Comparison of ENCODE assay signal across 32 cellular contexts in the genomic region with DNA sequence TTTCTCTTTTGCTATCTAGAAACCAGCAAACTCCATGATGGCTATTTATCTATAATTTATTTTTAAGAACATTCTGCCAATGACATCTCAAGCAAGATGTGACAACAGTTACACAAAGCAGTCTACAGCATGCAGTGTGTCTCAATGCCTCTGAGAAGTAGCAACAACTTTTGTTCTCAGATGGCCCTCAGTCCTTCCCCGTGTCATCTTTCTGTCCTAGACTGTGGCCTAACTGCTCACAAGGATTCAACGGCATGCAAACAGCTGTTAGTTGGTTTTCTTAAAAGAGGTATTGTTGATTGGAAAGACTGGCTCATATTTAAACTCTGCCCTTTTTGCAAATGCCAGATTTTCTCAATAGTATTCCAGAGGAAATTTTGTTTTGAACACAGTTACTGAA. TPM values are rescaled to one million over a fixed set of nuclear protein-coding genes. Genes with fewer than 3 reads are reported as not detected.
"Had no signal": no experiment of that assay in that cellular context is flagged by ENCODE, and none has a peak within 500 bp of the region (broad histone marks: within the 10 kb centered on the region; RNA-seq: fewer than 3 reads in every experiment).

No MANE protein-coding gene starts in this region.

- DNase-seq: activated CD4-positive, alpha-beta memory T cell treated with anti-CD3 and anti-CD28 coated beads, Interleukin-2, amount 10 ng/mL, durations not matched to agents 7 days and 5 days; activated CD4-positive, alpha-beta T cell treated with anti-CD3 and anti-CD28 coated beads for 1 hour; activated CD4-positive, alpha-beta T cell treated with anti-CD3 and anti-CD28 coated beads for 48 hours; activated CD4-positive, CD25-positive, alpha-beta regulatory T cell; activated CD8-positive, alpha-beta memory T cell treated with anti-CD3 and anti-CD28 coated beads for 24 hours; activated CD8-positive, alpha-beta memory T cell treated with anti-CD3 and anti-CD28 coated beads, Interleukin-2, amount 10 ng/mL, durations not matched to agents 7 days and 5 days; activated CD8-positive, alpha-beta memory T cell treated with anti-CD3 and anti-CD28 coated beads, Interleukin-2, amount 50 U/mL, for 48 hours; activated effector memory CD4-positive, alpha-beta T cell treated with Interleukin-2 at 50 U/mL for 16 hours; activated naive CD4-positive, alpha-beta T cell treated with anti-CD3 and anti-CD28 coated beads, Interleukin-2, amount 10 ng/mL, durations not matched to agents 7 days and 5 days; activated naive CD8-positive, alpha-beta T cell treated with anti-CD3 and anti-CD28 coated beads, Interleukin-2, amount 50 U/mL, for 24 hours; activated T-cell treated with anti-CD3 and anti-CD28 coated beads, Interleukin-2, amount 50 U/mL, for 48 hours; anterior cingulate cortex; central memory CD4-positive, alpha-beta T cell; MV-4-11; NCI-H1092; NCI-H1436 treated with DMSO at 0.1 percent for 48 hours; NCI-H1694 treated with DMSO at 0.1 percent for 48 hours; NCI-H2029; NCI-H345; NCI-H526; NCI-H748 treated with DMSO at 0.1 percent for 48 hours; NK-92 treated with Interleukin-12 subunit alpha and Interleukin-12 subunit beta, amount 100 ng/mL, for 24 hours; RPMI8226; SW 1271; T1000; WERI-Rb-1 had no signal

- H3K4me3 ChIP-seq: K562 had no signal

- ATAC-seq: activated CD8-positive, alpha-beta memory T cell treated with anti-CD3 and anti-CD28 coated beads, Interleukin-2, amount 10 ng/mL, durations not matched to agents 7 days and 5 days; activated naive CD8-positive, alpha-beta T cell treated with anti-CD3 and anti-CD28 coated beads, Interleukin-2, amount 50 U/mL, for 24 hours; K562; Panc1 had no signal

- H3K36me3 ChIP-seq: WERI-Rb-1 had no signal

- H3K27ac ChIP-seq: WERI-Rb-1 had no signal

RNA-seq across cellular contexts. Expression of a gene that starts 26.0 kb away (rescaled TPM):
- total RNA-seq: activated CD4-positive, alpha-beta memory T cell treated with anti-CD3 and anti-CD28 coated beads, Interleukin-2, amount 10 ng/mL, durations not matched to agents 7 days and 5 days; activated CD8-positive, alpha-beta memory T cell treated with anti-CD3 and anti-CD28 coated beads, Interleukin-2, amount 10 ng/mL, durations not matched to agents 7 days and 5 days; bronchial epithelial cell; M059J; T-helper 1 cell treated with Interleukin-12 subunit alpha and Interleukin-12 subunit beta and Interleukin-4 antibody, amounts not matched to agents 30 ng/mL and 1 ng/mL, for 36 hours; T-helper 2 cell treated with Interferon-gamma antibody and Interleukin-4, amounts not matched to agents 100 ng/mL and 5 ng/mL, for 36 hours had no signal
